26 cellular contexts compared by ENCODE assay signal in genomic region chr7:32058017-32058416, GRCh38. TPM values are rescaled to one million over a fixed set of nuclear protein-coding genes. Genes with fewer than 3 reads are reported as not detected.
DNase-seq lines count a peak whose midpoint lies in the region; ATAC-seq, FAIRE-seq and TF ChIP-seq lines count a peak whose summit lies in the region.
"Had no signal": no experiment of that assay in that cellular context is flagged by ENCODE, and none has a peak within 500 bp of the region (broad histone marks: within the 10 kb centered on the region; RNA-seq: fewer than 3 reads in every experiment).

No MANE protein-coding gene starts in this region.

- WGBS in A549 (ENCODE audit: missing lambda C conversion rate), result 91% methylated on average over 5 of the region's 5 CpGs
- 81 to 85% methylated on average over 5 of the region's 5 CpGs for WGBS in body of pancreas, 2 donors

- peak overlapping the region; percentile 85; the same call in 2 of the 3 replicates for H3K4me2 ChIP-seq in A549

- TF ChIP-seq POLR2A in A549 (IDR thresholded peaks at IDR 0.05; ENCODE audit: low read length) (no peak), body of pancreas (IDR thresholded peaks at IDR 0.05) (no peak)

- TF ChIP-seq CTCF in A549 (IDR thresholded peaks at IDR 0.05), result no peak
- TF ChIP-seq CTCF in brain (conservative IDR thresholded peaks at IDR 0.05), result no peak
- TF ChIP-seq CTCF in WTC11 (IDR thresholded peaks at IDR 0.05), result no peak
- no peak for TF ChIP-seq CTCF in body of pancreas (IDR thresholded peaks at IDR 0.05)

- H3K4me3 ChIP-seq in A549 (no peak overlapping the region), body of pancreas (no peak overlapping the region)
- H3K4me3 ChIP-seq: adrenal gland, stomach had no signal

- H3K9me3 ChIP-seq in A549 (no peaks in the 10 kb centered on the region), body of pancreas (no peaks in the 10 kb centered on the region)
- H3K9me3 ChIP-seq: adrenal gland, stomach had no signal

- no peaks in the 10 kb centered on the region for H3K27me3 ChIP-seq in body of pancreas
- H3K27me3 ChIP-seq: adrenal gland, stomach had no signal

- ATAC-seq in A549, result no peak
- no peak for ATAC-seq in WTC11
- ATAC-seq in body of pancreas, result no peak

- peak overlapping the region in 2 of 5 experiments; percentile 55 to 81 for H3K4me3 Mint-ChIP-seq in brain
- H3K4me3 Mint-ChIP-seq in WTC11, result no peak overlapping the region
- H3K4me3 Mint-ChIP-seq: activated T-cell treated with anti-CD3 and anti-CD28 coated beads, Interleukin-2, amount 50 U/mL, for 24 hours; CD4-positive, CD25-positive, alpha-beta regulatory T cell; H9; IgD-negative memory B cell had no signal

- H3K4me1 ChIP-seq in A549 (peaks cover 39% of the 10 kb centered on the region), body of pancreas (peaks cover 12% of the 10 kb centered on the region)

- TF ChIP-seq EP300 in A549 (IDR thresholded peaks at IDR 0.05), result no peak

- H3K27ac Mint-ChIP-seq in brain, result peak overlapping the region in 4 of 5 experiments; percentile 21 to 87 (median 64)
- no peak overlapping the region for H3K27ac Mint-ChIP-seq in WTC11
- H3K27ac Mint-ChIP-seq: activated T-cell treated with anti-CD3 and anti-CD28 coated beads, Interleukin-2, amount 50 U/mL, for 24 hours; CD4-positive, CD25-positive, alpha-beta regulatory T cell; H9; IgD-negative memory B cell had no signal

- H3K27me3 Mint-ChIP-seq in brain (peaks cover 7% of the 10 kb centered on the region), WTC11 (ENCODE audit: low read depth) (peaks cover 64% of the 10 kb centered on the region)
- H3K27me3 Mint-ChIP-seq: activated T-cell treated with anti-CD3 and anti-CD28 coated beads, Interleukin-2, amount 50 U/mL, for 24 hours; CD4-positive, CD25-positive, alpha-beta regulatory T cell; IgD-negative memory B cell had no signal

- no peak overlapping the region; a peak in 1 of 6 replicates for H3K27ac ChIP-seq in A549
- no peak overlapping the region for H3K27ac ChIP-seq in body of pancreas
- H3K27ac ChIP-seq: adrenal gland, epithelial cell of prostate, stomach had no signal

- H3K36me3 Mint-ChIP-seq in brain, result no peaks in the 10 kb centered on the region
- H3K36me3 Mint-ChIP-seq in WTC11, result no peaks in the 10 kb centered on the region
- H3K36me3 Mint-ChIP-seq: CD4-positive, CD25-positive, alpha-beta regulatory T cell; IgD-negative memory B cell had no signal

- H3K36me3 ChIP-seq in body of pancreas (replicated peaks in 1 of 2; ENCODE audit: insufficient read depth in 1 of 2, low read depth in 2 of 2), result no peaks in the 10 kb centered on the region
- H3K36me3 ChIP-seq: adrenal gland, stomach had no signal

- intact Hi-C loops in body of pancreas (cut with DNase I), result no loop called here

- H3K9me3 Mint-ChIP-seq in brain, result no peaks in the 10 kb centered on the region
- peaks cover 11% of the 10 kb centered on the region for H3K9me3 Mint-ChIP-seq in WTC11
- H3K9me3 Mint-ChIP-seq: activated T-cell treated with anti-CD3 and anti-CD28 coated beads, Interleukin-2, amount 50 U/mL, for 24 hours; H9 had no signal

- CTCF ChIA-PET in A549 (lab: Yijun Ruan, JAX), result interaction anchor here (1.4 kb wide), 2 partner anchors 33 to 153 kb away, joined by 3 to 4 read pairs; no protein-coding TSS in a partner anchor
- CTCF ChIA-PET in WTC11 (lab: Charles Lee), result interaction anchor here (3.4 kb wide), 1 partner anchor 107 kb away, joined by 12 read pairs; no protein-coding TSS in a partner anchor

- no peak for FAIRE-seq in A549 (lab: Jason Lieb, UNC)

- no peak for DNase-seq in A549 (ENCODE audit: low read depth in 1 of 2, low spot score in 1 of 2)
- peak; percentile 48 for DNase-seq in DMS 273 treated with DMSO at 0.1 percent for 48 hours (lab: John Stamatoyannopoulos, UW)
- peak; percentile 23 for DNase-seq in midbrain (lab: John Stamatoyannopoulos, UW)
- no peak for DNase-seq in epidermal melanocyte (ENCODE audit: insufficient read length, low spot score)
- no peak for DNase-seq in WTC11 (ENCODE audit: low spot score)
- DNase-seq in body of pancreas, result no peak
- DNase-seq: activated CD8-positive, alpha-beta memory T cell treated with anti-CD3 and anti-CD28 coated beads for 24 hours; activated T-cell treated with anti-CD3 and anti-CD28 coated beads, Interleukin-2, amount 50 U/mL, for 24 hours; adrenal gland; caudate nucleus; CD4-positive, CD25-positive, alpha-beta regulatory T cell; DMS153; foreskin melanocyte; H9; islet precursor cell; NCI-H1436 treated with DMSO at 0.1 percent for 48 hours; NCI-H226; NCI-H774; occipital lobe; retina; SHP77 treated with DMSO at 0.1 percent for 48 hours; stomach had no signal

- H3K4me1 Mint-ChIP-seq in brain, result peaks cover 59% of the 10 kb centered on the region
- peaks cover 39% of the 10 kb centered on the region for H3K4me1 Mint-ChIP-seq in WTC11
- H3K4me1 Mint-ChIP-seq: CD4-positive, CD25-positive, alpha-beta regulatory T cell had no signal

- no peak for TF ChIP-seq RAD21 in A549 (conservative IDR thresholded peaks at IDR 0.05 in 1 of 2, IDR thresholded peaks at IDR 0.05 in 1 of 2)

- POLR2A ChIA-PET in A549 (lab: Yijun Ruan, JAX), result no interaction called here
- POLR2A ChIA-PET in WTC11 (lab: Charles Lee), result no interaction called here

TF ChIP-seq in A549, 52 proteins besides CTCF, POLR2A, EP300 and RAD21 (continues in another document):
- TF ChIP-seq TP53 (CRISPR knock-in tag; IDR thresholded peaks at IDR 0.05) (no peak), CHD2 (IDR thresholded peaks at IDR 0.05; ENCODE audit: low read length, partially characterized antibody) (no peak), RFX5 (IDR thresholded peaks at IDR 0.05) (no peak), MAZ (IDR thresholded peaks at IDR 0.05; ENCODE audit: borderline replicate concordance, low read depth, low read length) (no peak), MAFK (IDR thresholded peaks at IDR 0.05; ENCODE audit: partially characterized antibody) (no peak), EHF (CRISPR knock-in tag; IDR thresholded peaks at IDR 0.05) (no peak), SMC3 (IDR thresholded peaks at IDR 0.05) (no peak), CEBPB (IDR thresholded peaks at IDR 0.05) (no peak), HOXB5 (CRISPR knock-in tag; IDR thresholded peaks at IDR 0.05) (no peak), ELK1 (IDR thresholded peaks at IDR 0.05; ENCODE audit: low read depth, low read length) (no peak), SREBF2 (IDR thresholded peaks at IDR 0.05) (no peak), E2F6 (IDR thresholded peaks at IDR 0.05; ENCODE audit: borderline replicate concordance, low read depth) (no peak)

TF ChIP-seq in WTC11, 78 proteins besides CTCF, POLR2A, EP300 and RAD21 (continues in another document):
- TF ChIP-seq ATF6 (CRISPR knock-in tag; IDR thresholded peaks at IDR 0.05) (no peak), ATF2 (CRISPR knock-in tag; IDR thresholded peaks at IDR 0.05; ENCODE audit: borderline replicate concordance, low read depth) (no peak)

RNA-seq across cellular contexts. Expression of gene PDE1C, which starts 12.2 kb away (rescaled TPM):
- polyA plus RNA-seq in A549 (2011; rRNA removed) (11.0 and 17.0 TPM in 2 replicates), A549 (2017; fragmentation: RNase III; extraction: RNeasy Plus Mini Kit Qiagen cat#74134 plus additional on column Dnase treatment) (8.0 to 8.5 TPM (median 8.1 TPM) in 3 replicates), brain (ENCODE audit: insufficient read depth, low read depth, low replicate concordance) (7.2 TPM)
- polyA plus RNA-seq in A549 (2012; cell fraction: cytosol; rRNA removed), result 3.2 and 3.6 TPM in 2 replicates
- polyA plus RNA-seq in A549 (2012; cell fraction: nucleus; rRNA removed), result 6.1 and 10.4 TPM in 2 replicates
- polyA minus RNA-seq in A549 (2011; rRNA and poly(A)+ RNA removed), result 42.7 and 54.3 TPM in 2 replicates
- total RNA-seq in WTC11 (2021) (0.37 to 0.55 TPM (median 0.41 TPM) in 3 replicates), body of pancreas (1 to 10 TPM; 1.8 to 4.9 TPM)
- total RNA-seq: CD4-positive, CD25-positive, alpha-beta regulatory T cell; T-helper 1 cell treated with Interleukin-12 subunit alpha and Interleukin-12 subunit beta and Interleukin-4 antibody, amounts not matched to agents 30 ng/mL and 1 ng/mL, for 36 hours had no signal
- polyA plus RNA-seq: CD4-positive, CD25-positive, alpha-beta regulatory T cell; IgD-negative memory B cell had no signal

Comparison
In these comparisons a context has a peak if more than half of its experiments do, and no peak if none do; other contexts are left out.
1. DNase-seq: peak in DMS 273 treated with DMSO at 0.1 percent for 48 hours (single experiment) and midbrain (single experiment); none in A549 (0 of 2), epidermal melanocyte (single experiment), WTC11 (single experiment) and body of pancreas (0 of 4).